In genomic region chr1:23116921-23117699, GRCh38 we compare ENCODE assay signal across 24 cellular contexts. TPM values are rescaled to one million over a fixed set of nuclear protein-coding genes. Genes with fewer than 3 reads are reported as not detected.
DNase-seq lines count a peak whose midpoint lies in the region; ATAC-seq and TF ChIP-seq lines count a peak whose summit lies in the region.
"Had no signal": no experiment of that assay in that cellular context is flagged by ENCODE, and none has a peak within 500 bp of the region (broad histone marks: within the 10 kb centered on the region; RNA-seq: fewer than 3 reads in every experiment).

No MANE protein-coding gene starts in this region.

- no peak overlapping the region for H2BK5ac ChIP-seq in trophoblast cell (ENCODE audit: low read depth, low read length, poor library complexity)

- peaks cover 3% of the 10 kb centered on the region for H3K36me3 Mint-ChIP-seq in activated CD4-positive, alpha-beta T cell treated with anti-CD3 and anti-CD28 coated beads, Interleukin-2, amount 10 ng/mL, durations not matched to agents 7 days and 5 days (ENCODE audit: low read depth)
- H3K36me3 Mint-ChIP-seq in stimulated activated memory B cell treated with anti-CD40 and anti-IgM and Interleukin-4, amounts not matched to agents 10 μg/mL and 1 μg/mL and 100 μg/mL, for 72 hours: no peaks in the 10 kb centered on the region
- peaks cover 6% of the 10 kb centered on the region for H3K36me3 Mint-ChIP-seq in activated CD4-positive, alpha-beta memory T cell treated with anti-CD3 and anti-CD28 coated beads, Interleukin-2, amount 10 ng/mL, durations not matched to agents 7 days and 5 days (ENCODE audit: low read depth)

- H3K23ac ChIP-seq in trophoblast cell (ENCODE audit: low read length): no peak overlapping the region

- H2BK12ac ChIP-seq in trophoblast cell (ENCODE audit: low read length): no peak overlapping the region

- no peak overlapping the region for H4K8ac ChIP-seq in trophoblast cell (ENCODE audit: low read depth, low read length)

- H3K9ac ChIP-seq in trophoblast cell (ENCODE audit: low read length): no peak overlapping the region

- intact Hi-C loops in posterior vena cava (cut with DNase I): no loop called here

- 80% methylated on average over 1 of the region's 2 CpGs for WGBS in trophoblast cell (ENCODE audit: extremely low coverage, insufficient coverage, insufficient read length)

- peaks cover 61% of the 10 kb centered on the region for H3K4me1 Mint-ChIP-seq in activated CD4-positive, alpha-beta T cell treated with anti-CD3 and anti-CD28 coated beads, Interleukin-2, amount 10 ng/mL, durations not matched to agents 7 days and 5 days
- H3K4me1 Mint-ChIP-seq in stimulated activated memory B cell treated with anti-CD40 and anti-IgM and Interleukin-4, amounts not matched to agents 10 μg/mL and 1 μg/mL and 100 μg/mL, for 72 hours: peaks cover 65% of the 10 kb centered on the region
- peaks cover 68% of the 10 kb centered on the region for H3K4me1 Mint-ChIP-seq in activated CD4-positive, alpha-beta memory T cell treated with anti-CD3 and anti-CD28 coated beads, Interleukin-2, amount 10 ng/mL, durations not matched to agents 7 days and 5 days

- H2BK120ac ChIP-seq in trophoblast cell (ENCODE audit: insufficient read depth, low read length, poor library complexity): no peak overlapping the region

- no peaks in the 10 kb centered on the region for H3K27me3 Mint-ChIP-seq in activated CD4-positive, alpha-beta T cell treated with anti-CD3 and anti-CD28 coated beads, Interleukin-2, amount 10 ng/mL, durations not matched to agents 7 days and 5 days
- no peaks in the 10 kb centered on the region for H3K27me3 Mint-ChIP-seq in stimulated activated memory B cell treated with anti-CD40 and anti-IgM and Interleukin-4, amounts not matched to agents 10 μg/mL and 1 μg/mL and 100 μg/mL, for 72 hours
- no peaks in the 10 kb centered on the region for H3K27me3 Mint-ChIP-seq in activated CD4-positive, alpha-beta memory T cell treated with anti-CD3 and anti-CD28 coated beads, Interleukin-2, amount 10 ng/mL, durations not matched to agents 7 days and 5 days
- H3K27me3 Mint-ChIP-seq: activated T-cell treated with anti-CD3 and anti-CD28 coated beads, Interleukin-2, amount 50 U/mL, for 24 hours; stimulated activated naive CD8-positive, alpha-beta T cell treated with anti-CD3 and anti-CD28 coated beads, Interleukin-15, Interleukin-2, amounts not matched to agents 100 ng/mL and 50 ng/mL, for 24 hours had no signal

- TF ChIP-seq CTCF in VCaP (conservative IDR thresholded peaks at IDR 0.05): no peak

- POLR2A ChIA-PET in activated CD4-positive, alpha-beta T cell treated with anti-CD3 and anti-CD28 coated beads, Interleukin-2, amount 10 ng/mL, durations not matched to agents 7 days and 5 days (lab: Charles Lee): no interaction called here
- POLR2A ChIA-PET in activated CD4-positive, alpha-beta memory T cell treated with anti-CD3 and anti-CD28 coated beads, Interleukin-2, amount 10 ng/mL, durations not matched to agents 7 days and 5 days (lab: Charles Lee): interaction anchor here (0.7 to 2.7 kb wide), 2 partner anchors 14 to 44 kb away, joined by 3 to 29 read pairs; no protein-coding TSS in a partner anchor

- H3K4me1 ChIP-seq in trophoblast cell (ENCODE audit: control insufficient read depth in 1 of 2, insufficient read depth in 2 of 2, low read length in 2 of 2): peaks cover 3 to 5% of the 10 kb centered on the region in 2 experiments

- H2AK5ac ChIP-seq in trophoblast cell (ENCODE audit: low read length): no peak overlapping the region

- H3K79me2 ChIP-seq in trophoblast cell (ENCODE audit: control insufficient read depth, insufficient read depth, low read length, poor library complexity): peaks cover 11% of the 10 kb centered on the region

- H3K36me3 ChIP-seq in trophoblast cell (ENCODE audit: control insufficient read depth in 1 of 2, insufficient read depth in 2 of 2, low read length in 2 of 2): peaks cover 0 to 3% of the 10 kb centered on the region in 2 experiments
- H3K36me3 ChIP-seq: adrenal gland, gastroesophageal sphincter, lower lobe of right lung, SJCRH30, spleen, tibial artery had no signal

- H3K4me2 ChIP-seq in trophoblast cell (ENCODE audit: low read length): no peak overlapping the region
- H3K4me2 ChIP-seq: PC-9 had no signal

- H3K27ac Mint-ChIP-seq in activated CD4-positive, alpha-beta T cell treated with anti-CD3 and anti-CD28 coated beads, Interleukin-2, amount 10 ng/mL, durations not matched to agents 7 days and 5 days: peak overlapping the region; percentile 37
- H3K27ac Mint-ChIP-seq in stimulated activated memory B cell treated with anti-CD40 and anti-IgM and Interleukin-4, amounts not matched to agents 10 μg/mL and 1 μg/mL and 100 μg/mL, for 72 hours: peak overlapping the region; percentile 7
- H3K27ac Mint-ChIP-seq in activated CD4-positive, alpha-beta memory T cell treated with anti-CD3 and anti-CD28 coated beads, Interleukin-2, amount 10 ng/mL, durations not matched to agents 7 days and 5 days: no peak overlapping the region
- H3K27ac Mint-ChIP-seq: activated T-cell treated with anti-CD3 and anti-CD28 coated beads, Interleukin-2, amount 50 U/mL, for 24 hours; stimulated activated naive CD8-positive, alpha-beta T cell treated with anti-CD3 and anti-CD28 coated beads, Interleukin-15, Interleukin-2, amounts not matched to agents 100 ng/mL and 50 ng/mL, for 24 hours had no signal

- no peaks in the 10 kb centered on the region for H3K9me3 ChIP-seq in trophoblast cell (ENCODE audit: insufficient read depth, low read depth, low read length)
- H3K9me3 ChIP-seq: adrenal gland, gastroesophageal sphincter, lower lobe of right lung, SJCRH30, spleen, tibial artery had no signal

- H3K18ac ChIP-seq in trophoblast cell (ENCODE audit: low read length): no peak overlapping the region

- no peak overlapping the region for H3K4me3 ChIP-seq in trophoblast cell (ENCODE audit: low read depth, low read length)
- H3K4me3 ChIP-seq: adrenal gland, gastroesophageal sphincter, lower lobe of right lung, PC-9, SJCRH30, spleen, tibial artery had no signal

- no peak overlapping the region for H2AFZ ChIP-seq in trophoblast cell (ENCODE audit: insufficient read depth, low read length, poor library complexity)
- H2AFZ ChIP-seq: PC-9 had no signal

- H4K91ac ChIP-seq in trophoblast cell (ENCODE audit: low read depth, low read length): no peak overlapping the region

- CTCF ChIA-PET in activated CD4-positive, alpha-beta T cell treated with anti-CD3 and anti-CD28 coated beads, Interleukin-2, amount 10 ng/mL, durations not matched to agents 7 days and 5 days (lab: Charles Lee): interaction anchor here (1.0 to 1.2 kb wide), 2 partner anchors 10 to 15 kb away, joined by 3 to 5 read pairs; no protein-coding TSS in a partner anchor
- CTCF ChIA-PET in activated CD4-positive, alpha-beta memory T cell treated with anti-CD3 and anti-CD28 coated beads, Interleukin-2, amount 10 ng/mL, durations not matched to agents 7 days and 5 days (lab: Charles Lee): interaction anchor here (1.2 to 4.1 kb wide), 2 partner anchors 14 kb away, joined by 4 to 17 read pairs; no protein-coding TSS in a partner anchor

- no peaks in the 10 kb centered on the region for H3K9me3 Mint-ChIP-seq in activated CD4-positive, alpha-beta T cell treated with anti-CD3 and anti-CD28 coated beads, Interleukin-2, amount 10 ng/mL, durations not matched to agents 7 days and 5 days
- H3K9me3 Mint-ChIP-seq in stimulated activated memory B cell treated with anti-CD40 and anti-IgM and Interleukin-4, amounts not matched to agents 10 μg/mL and 1 μg/mL and 100 μg/mL, for 72 hours: no peaks in the 10 kb centered on the region
- H3K9me3 Mint-ChIP-seq in activated CD4-positive, alpha-beta memory T cell treated with anti-CD3 and anti-CD28 coated beads, Interleukin-2, amount 10 ng/mL, durations not matched to agents 7 days and 5 days: no peaks in the 10 kb centered on the region
- H3K9me3 Mint-ChIP-seq: activated T-cell treated with anti-CD3 and anti-CD28 coated beads, Interleukin-2, amount 50 U/mL, for 24 hours; stimulated activated naive CD8-positive, alpha-beta T cell treated with anti-CD3 and anti-CD28 coated beads, Interleukin-15, Interleukin-2, amounts not matched to agents 100 ng/mL and 50 ng/mL, for 24 hours had no signal

- no peak overlapping the region for H3K4me3 Mint-ChIP-seq in activated CD4-positive, alpha-beta T cell treated with anti-CD3 and anti-CD28 coated beads, Interleukin-2, amount 10 ng/mL, durations not matched to agents 7 days and 5 days
- H3K4me3 Mint-ChIP-seq in stimulated activated memory B cell treated with anti-CD40 and anti-IgM and Interleukin-4, amounts not matched to agents 10 μg/mL and 1 μg/mL and 100 μg/mL, for 72 hours: no peak overlapping the region
- no peak overlapping the region for H3K4me3 Mint-ChIP-seq in activated CD4-positive, alpha-beta memory T cell treated with anti-CD3 and anti-CD28 coated beads, Interleukin-2, amount 10 ng/mL, durations not matched to agents 7 days and 5 days
- H3K4me3 Mint-ChIP-seq: activated T-cell treated with anti-CD3 and anti-CD28 coated beads, Interleukin-2, amount 50 U/mL, for 24 hours; stimulated activated naive CD8-positive, alpha-beta T cell treated with anti-CD3 and anti-CD28 coated beads, Interleukin-15, Interleukin-2, amounts not matched to agents 100 ng/mL and 50 ng/mL, for 24 hours had no signal

- no peak overlapping the region for H3K4ac ChIP-seq in trophoblast cell (ENCODE audit: low read depth, low read length)

- no peak for DNase-seq in activated CD4-positive, alpha-beta T cell treated with anti-CD3 and anti-CD28 coated beads, Interleukin-2, amount 10 ng/mL, durations not matched to agents 7 days and 5 days
- DNase-seq in activated CD4-positive, alpha-beta T cell treated with anti-CD3 and anti-CD28 coated beads, Interleukin-2, amount 50 U/mL, for 48 hours: no peak
- DNase-seq in epithelial cell of prostate (ENCODE audit: low read depth, low spot score) (no peak), trophoblast cell (no peak), posterior vena cava (ENCODE audit: low spot score) (no peak)
- no peak for DNase-seq in activated CD4-positive, alpha-beta memory T cell treated with anti-CD3 and anti-CD28 coated beads, Interleukin-2, amount 10 ng/mL, durations not matched to agents 7 days and 5 days
- DNase-seq: activated CD4-positive, alpha-beta T cell treated with anti-CD3 and anti-CD28 coated beads, Interleukin-2, amount 50 U/mL, for 4 hours; activated naive CD4-positive, alpha-beta T cell; activated T-cell treated with anti-CD3 and anti-CD28 coated beads, Interleukin-2, amount 50 U/mL, for 24 hours; adrenal gland; kidney; lower lobe of right lung; NCI-H1105 treated with DMSO at 0.1 percent for 48 hours; NCI-H2081 treated with DMSO at 0.1 percent for 48 hours; PC-9; SJCRH30; spleen; stimulated activated CD4-positive, alpha-beta T cell treated with anti-CD3 and anti-CD28 coated beads, Interleukin-4, amount 100 ng/mL, for 24 hours; tibial artery had no signal

- no peak overlapping the region for H4K12ac ChIP-seq in trophoblast cell (ENCODE audit: low read depth, low read length)

- no peaks in the 10 kb centered on the region for H3K27me3 ChIP-seq in trophoblast cell (ENCODE audit: insufficient read depth, low read length)
- H3K27me3 ChIP-seq: adrenal gland, gastroesophageal sphincter, SJCRH30, spleen, tibial artery had no signal

- H3K14ac ChIP-seq in trophoblast cell (ENCODE audit: low read length): no peak overlapping the region

- H3K79me1 ChIP-seq in trophoblast cell (ENCODE audit: low read length): no peaks in the 10 kb centered on the region

- H3K27ac ChIP-seq in VCaP: peak overlapping the region; percentile 81
- peak overlapping the region; percentile 73 for H3K27ac ChIP-seq in epithelial cell of prostate
- H3K27ac ChIP-seq in trophoblast cell (ENCODE audit: low read depth, low read length): no peak overlapping the region
- H3K27ac ChIP-seq: gastroesophageal sphincter, HL-60, lower lobe of right lung, PC-9, SJCRH30, spleen, tibial artery had no signal

- ATAC-seq in stimulated activated memory B cell treated with anti-CD40 and anti-IgM and Interleukin-4, amounts not matched to agents 10 μg/mL and 1 μg/mL and 100 μg/mL, for 72 hours: no peak
- ATAC-seq: gastroesophageal sphincter, lower lobe of right lung had no signal

RNA-seq across cellular contexts. Expression of gene LUZP1, which starts 51.5 kb away (rescaled TPM):
- 10 to 100 TPM; 16.9 to 17.5 TPM for total RNA-seq in activated CD4-positive, alpha-beta T cell treated with anti-CD3 and anti-CD28 coated beads, Interleukin-2, amount 10 ng/mL, durations not matched to agents 7 days and 5 days
- 38.6 TPM in 2 replicates for polyA plus RNA-seq in trophoblast cell (2013)
- 10 to 100 TPM; 19.4 to 21.8 TPM for total RNA-seq in activated CD4-positive, alpha-beta memory T cell treated with anti-CD3 and anti-CD28 coated beads, Interleukin-2, amount 10 ng/mL, durations not matched to agents 7 days and 5 days
- total RNA-seq in posterior vena cava: 10 to 100 TPM; 31.9 to 35.4 TPM
